2 cellular contexts compared by ENCODE assay signal in the genomic region with DNA sequence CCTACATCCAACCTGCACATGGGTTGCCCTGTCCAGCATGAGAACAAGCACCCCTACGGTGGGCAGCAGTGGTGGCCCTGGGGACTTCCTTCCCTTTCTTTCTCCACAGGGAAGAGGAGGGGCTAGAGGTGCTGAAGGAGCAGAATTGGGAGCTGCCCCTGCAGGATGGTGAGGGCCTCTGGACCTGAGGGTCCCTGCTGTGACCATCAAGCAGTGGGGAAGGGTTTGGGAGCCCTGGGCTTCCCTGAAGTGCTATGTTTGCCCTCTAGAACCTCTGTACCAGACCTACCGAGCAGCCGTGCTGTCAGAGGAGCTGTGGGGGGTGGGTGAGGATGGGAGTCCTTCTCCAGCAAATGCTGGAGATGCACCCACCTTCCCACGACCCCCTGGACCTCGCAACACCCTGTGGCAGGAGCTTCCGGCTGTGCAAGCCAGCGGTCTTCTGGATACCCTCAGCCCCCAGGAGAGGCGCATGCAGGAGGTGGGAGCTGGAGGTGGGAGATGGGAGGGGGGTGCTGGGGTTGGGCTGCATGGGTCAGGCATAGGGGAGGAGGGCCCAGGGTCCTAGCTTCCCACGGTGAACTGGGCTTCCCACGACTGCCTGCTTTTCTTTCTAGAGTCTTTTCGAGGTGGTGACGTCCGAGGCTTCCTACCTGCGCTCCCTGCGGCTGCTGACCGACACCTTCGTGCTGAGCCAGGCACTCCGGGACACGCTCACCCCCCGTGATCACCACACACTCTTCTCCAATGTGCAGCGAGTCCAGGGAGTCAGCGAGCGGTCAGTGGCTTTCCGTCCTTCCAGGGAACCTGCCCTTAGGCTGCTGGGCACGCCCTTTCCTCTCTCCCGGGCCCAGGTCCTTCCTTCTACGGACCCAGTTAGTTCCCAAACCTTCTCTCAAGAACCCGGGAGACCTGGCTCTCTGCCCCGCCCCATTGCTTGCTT.
TF ChIP-seq lines count a peak whose summit lies in the region.

No MANE protein-coding gene starts in this region.

TF ChIP-seq in SK-N-SH, 30 proteins besides CTCF, POLR2A, EP300 and RAD21:
- TF ChIP-seq, protein P1, sequence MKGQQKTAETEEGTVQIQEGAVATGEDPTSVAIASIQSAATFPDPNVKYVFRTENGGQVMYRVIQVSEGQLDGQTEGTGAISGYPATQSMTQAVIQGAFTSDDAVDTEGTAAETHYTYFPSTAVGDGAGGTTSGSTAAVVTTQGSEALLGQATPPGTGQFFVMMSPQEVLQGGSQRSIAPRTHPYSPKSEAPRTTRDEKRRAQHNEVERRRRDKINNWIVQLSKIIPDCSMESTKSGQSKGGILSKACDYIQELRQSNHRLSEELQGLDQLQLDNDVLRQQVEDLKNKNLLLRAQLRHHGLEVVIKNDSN (IDR thresholded peaks at IDR 0.05; ENCODE audit: borderline replicate concordance, low read depth): no peak
- TF ChIP-seq FOSL2 (IDR thresholded peaks at IDR 0.05; ENCODE audit: borderline replicate concordance, low read depth) (no peak), ELF1 (IDR thresholded peaks at IDR 0.05) (no peak), YY1 (IDR thresholded peaks at IDR 0.05; ENCODE audit: low read depth) (no peak), MXI1 (IDR thresholded peaks at IDR 0.05; ENCODE audit: low read depth, low read length) (no peak), CHD2 (IDR thresholded peaks at IDR 0.05; ENCODE audit: low read length, partially characterized antibody) (no peak), SIN3A (IDR thresholded peaks at IDR 0.05; ENCODE audit: borderline replicate concordance, low read depth, low read length) (no peak), RCOR1 (IDR thresholded peaks at IDR 0.05; ENCODE audit: low read length) (no peak), RXRA (IDR thresholded peaks at IDR 0.05; ENCODE audit: borderline replicate concordance, low read depth) (no peak), EZH2phosphoT487 (IDR thresholded peaks at IDR 0.05; ENCODE audit: borderline replicate concordance, low read depth) (no peak), SMC3 (IDR thresholded peaks at IDR 0.05; ENCODE audit: low read depth, low read length) (no peak), MEF2A (IDR thresholded peaks at IDR 0.05; ENCODE audit: borderline replicate concordance, low read depth) (no peak), JUND (IDR thresholded peaks at IDR 0.05) (no peak), REST (IDR thresholded peaks at IDR 0.05; ENCODE audit: low read depth, low read length) (no peak), GABPA (IDR thresholded peaks at IDR 0.05; ENCODE audit: low read depth) (no peak)
- TF ChIP-seq, protein P2, sequence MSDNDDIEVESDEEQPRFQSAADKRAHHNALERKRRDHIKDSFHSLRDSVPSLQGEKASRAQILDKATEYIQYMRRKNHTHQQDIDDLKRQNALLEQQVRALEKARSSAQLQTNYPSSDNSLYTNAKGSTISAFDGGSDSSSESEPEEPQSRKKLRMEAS (IDR thresholded peaks at IDR 0.05; ENCODE audit: low read depth): no peak

TF ChIP-seq in neural cell, 6 proteins besides CTCF, POLR2A, EP300 and RAD21:
- TF ChIP-seq POLR2AphosphoS5 (IDR thresholded peaks at IDR 0.05): no peak
- TF ChIP-seq TAF1 (IDR thresholded peaks at IDR 0.05; ENCODE audit: low read depth): no peak
- no peak for TF ChIP-seq MXI1 (conservative IDR thresholded peaks at IDR 0.05; ENCODE audit: poor library complexity, severe bottlenecking)
- TF ChIP-seq SMC3 (conservative IDR thresholded peaks at IDR 0.05; ENCODE audit: poor library complexity): no peak
- no peak for TF ChIP-seq REST (IDR thresholded peaks at IDR 0.05; ENCODE audit: borderline replicate concordance)
- TF ChIP-seq EZH2 (IDR thresholded peaks at IDR 0.05; ENCODE audit: borderline replicate concordance, insufficient read depth, low read length, poor library complexity, severe bottlenecking): no peak
